In genomic region chr14:22668863-22669262, GRCh38 we compare ENCODE assay signal across 1 cellular context.
TF ChIP-seq lines count a peak whose summit lies in the region.

No MANE protein-coding gene starts in this region.

TF ChIP-seq in SK-N-SH treated with all-trans-retinoic acid at 6 μM for 48 hours, 23 proteins besides CTCF, POLR2A, EP300 and RAD21 (continued from another document):
- TF ChIP-seq, protein P1, sequence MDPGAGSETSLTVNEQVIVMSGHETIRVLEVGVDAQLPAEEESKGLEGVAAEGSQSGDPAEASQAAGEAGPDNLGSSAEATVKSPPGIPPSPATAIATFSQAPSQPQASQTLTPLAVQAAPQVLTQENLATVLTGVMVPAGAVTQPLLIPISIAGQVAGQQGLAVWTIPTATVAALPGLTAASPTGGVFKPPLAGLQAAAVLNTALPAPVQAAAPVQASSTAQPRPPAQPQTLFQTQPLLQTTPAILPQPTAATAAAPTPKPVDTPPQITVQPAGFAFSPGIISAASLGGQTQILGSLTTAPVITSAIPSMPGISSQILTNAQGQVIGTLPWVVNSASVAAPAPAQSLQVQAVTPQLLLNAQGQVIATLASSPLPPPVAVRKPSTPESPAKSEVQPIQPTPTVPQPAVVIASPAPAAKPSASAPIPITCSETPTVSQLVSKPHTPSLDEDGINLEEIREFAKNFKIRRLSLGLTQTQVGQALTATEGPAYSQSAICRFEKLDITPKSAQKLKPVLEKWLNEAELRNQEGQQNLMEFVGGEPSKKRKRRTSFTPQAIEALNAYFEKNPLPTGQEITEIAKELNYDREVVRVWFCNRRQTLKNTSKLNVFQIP (CRISPR knock-in tag; IDR thresholded peaks at IDR 0.05; ENCODE audit: borderline replicate concordance, low read depth): no peak
- no peak for TF ChIP-seq ARNTL (CRISPR knock-in tag; IDR thresholded peaks at IDR 0.05; ENCODE audit: borderline replicate concordance, low read depth)
- TF ChIP-seq SNAI2 (CRISPR knock-in tag; IDR thresholded peaks at IDR 0.05): no peak
